9 cellular contexts compared by ENCODE assay signal in the genomic region with DNA sequence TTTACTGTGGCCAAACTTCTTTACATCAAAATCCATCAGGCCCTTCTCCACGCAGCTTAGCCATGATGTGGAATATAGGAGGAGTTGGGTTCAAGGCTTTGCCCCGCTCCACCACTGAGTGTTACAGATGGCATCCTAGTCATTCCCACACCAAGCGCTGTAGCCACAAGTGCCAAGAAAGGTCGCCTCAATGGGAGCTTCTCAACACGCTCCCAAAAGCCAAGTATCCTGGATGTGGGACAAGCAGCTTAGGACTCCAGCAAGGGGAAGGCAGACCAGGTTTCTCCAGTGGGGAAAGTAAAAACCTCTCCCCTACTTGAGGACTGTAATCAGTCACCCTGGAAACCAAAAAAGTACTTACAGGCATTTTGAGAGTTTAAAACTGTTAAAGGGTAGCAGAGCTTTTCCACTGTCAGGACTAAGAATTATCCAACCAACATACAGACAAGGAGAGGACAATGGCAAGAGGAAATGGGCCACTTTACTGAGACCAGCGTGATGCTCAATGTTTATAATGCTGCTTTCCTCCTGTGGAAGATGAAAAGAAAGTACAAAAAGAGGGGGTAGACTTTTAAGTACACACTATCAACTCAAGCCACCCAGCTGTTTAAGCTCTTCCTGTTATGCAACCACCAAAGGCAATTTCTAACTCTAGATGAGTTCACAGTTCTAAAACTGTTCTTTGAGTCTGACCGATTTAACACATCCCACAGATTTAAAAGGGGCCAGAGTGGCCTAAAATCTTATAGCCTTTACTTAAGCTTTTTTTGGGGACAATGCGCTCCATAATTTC.
DNase-seq lines count a peak whose midpoint lies in the region; ATAC-seq and TF ChIP-seq lines count a peak whose summit lies in the region.
"Had no signal": no experiment of that assay in that cellular context is flagged by ENCODE, and none has a peak within 500 bp of the region (broad histone marks: within the 10 kb centered on the region; RNA-seq: fewer than 3 reads in every experiment).

No MANE protein-coding gene starts in this region.

- H3K4me3 ChIP-seq in iPS-18a (ENCODE audit: low read length) (peak overlapping the region; percentile 57), transverse colon (no peak overlapping the region), brain microvascular endothelial cell (ENCODE audit: low read depth, low read length) (no peak overlapping the region)

- CTCF ChIA-PET in activated naive CD4-positive, alpha-beta T cell treated with anti-CD3 and anti-CD28 coated beads, Interleukin-2, amount 10 ng/mL, durations not matched to agents 7 days and 5 days (lab: Charles Lee): interaction anchor here (1.0 to 1.6 kb wide), 6 partner anchors 11 to 401 kb away, joined by 3 to 15 read pairs (median 3); no protein-coding TSS in a partner anchor
- CTCF ChIA-PET in activated CD8-positive, alpha-beta T cell treated with anti-CD3 and anti-CD28 coated beads, Interleukin-2, amount 10 ng/mL, durations not matched to agents 7 days and 5 days (lab: Charles Lee): interaction anchor here (0.7 to 5.1 kb wide), 10 partner anchors 10 to 400 kb away, joined by 3 to 38 read pairs (median 4); no protein-coding TSS in a partner anchor

- H3K27ac ChIP-seq in iPS-18a (ENCODE audit: low read length): no peak overlapping the region
- peak overlapping the region in 3 of 4 donors; percentile 29 to 38 (median 33) for H3K27ac ChIP-seq in transverse colon
- no peak overlapping the region for H3K27ac ChIP-seq in brain microvascular endothelial cell

- H3K4me1 ChIP-seq in iPS-18a (ENCODE audit: control insufficient read depth, low read depth, low read length) (peaks cover 40% of the 10 kb centered on the region), transverse colon (no peaks in the 10 kb centered on the region)

- H3K27me3 ChIP-seq in iPS-18a (ENCODE audit: control insufficient read depth, insufficient read depth, low read length): no peaks in the 10 kb centered on the region
- H3K27me3 ChIP-seq in transverse colon: no peaks in the 10 kb centered on the region
- H3K27me3 ChIP-seq in brain microvascular endothelial cell (replicated peaks): no peaks in the 10 kb centered on the region

- TF ChIP-seq POLR2A in transverse colon (IDR thresholded peaks at IDR 0.05): no peak

- peaks cover 5% of the 10 kb centered on the region for H3K9me3 Mint-ChIP-seq in activated naive CD4-positive, alpha-beta T cell treated with anti-CD3 and anti-CD28 coated beads, Interleukin-2, amount 10 ng/mL, durations not matched to agents 7 days and 5 days
- no peaks in the 10 kb centered on the region for H3K9me3 Mint-ChIP-seq in activated CD8-positive, alpha-beta T cell treated with anti-CD3 and anti-CD28 coated beads, Interleukin-2, amount 10 ng/mL, durations not matched to agents 7 days and 5 days (ENCODE audit: insufficient read depth)

- peak overlapping the region; percentile 33 for H3K4me3 Mint-ChIP-seq in activated naive CD4-positive, alpha-beta T cell treated with anti-CD3 and anti-CD28 coated beads, Interleukin-2, amount 10 ng/mL, durations not matched to agents 7 days and 5 days
- H3K4me3 Mint-ChIP-seq in activated CD8-positive, alpha-beta T cell treated with anti-CD3 and anti-CD28 coated beads, Interleukin-2, amount 10 ng/mL, durations not matched to agents 7 days and 5 days: peak overlapping the region; percentile 55
- H3K4me3 Mint-ChIP-seq: natural killer cell had no signal

- H3K9ac ChIP-seq in iPS-18a (ENCODE audit: low read length): no peak overlapping the region

- TF ChIP-seq CTCF in transverse colon (IDR thresholded peaks at IDR 0.05): no peak
- TF ChIP-seq CTCF in brain microvascular endothelial cell (IDR thresholded peaks at IDR 0.05; ENCODE audit: low read depth, low read length, missing control alignments): no peak

- H3K36me3 ChIP-seq in iPS-18a (ENCODE audit: control insufficient read depth, low read depth, low read length) (no peaks in the 10 kb centered on the region), transverse colon (no peaks in the 10 kb centered on the region), brain microvascular endothelial cell (replicated peaks) (peaks cover 2% of the 10 kb centered on the region)

- ATAC-seq in activated CD8-positive, alpha-beta T cell treated with anti-CD3 and anti-CD28 coated beads, Interleukin-2, amount 10 ng/mL, durations not matched to agents 7 days and 5 days: peak; percentile 84
- ATAC-seq in GM21526 (IDR thresholded peaks at IDR 0.05; ENCODE audit: low FRiP score, unreplicated experiment): no peak

- H3K27ac Mint-ChIP-seq in activated naive CD4-positive, alpha-beta T cell treated with anti-CD3 and anti-CD28 coated beads, Interleukin-2, amount 10 ng/mL, durations not matched to agents 7 days and 5 days: peak overlapping the region; percentile 93
- peak overlapping the region; percentile 76 for H3K27ac Mint-ChIP-seq in activated CD8-positive, alpha-beta T cell treated with anti-CD3 and anti-CD28 coated beads, Interleukin-2, amount 10 ng/mL, durations not matched to agents 7 days and 5 days
- H3K27ac Mint-ChIP-seq: natural killer cell had no signal

- H3K4me1 Mint-ChIP-seq in activated naive CD4-positive, alpha-beta T cell treated with anti-CD3 and anti-CD28 coated beads, Interleukin-2, amount 10 ng/mL, durations not matched to agents 7 days and 5 days: peaks cover 66% of the 10 kb centered on the region
- peaks cover 21% of the 10 kb centered on the region for H3K4me1 Mint-ChIP-seq in activated CD8-positive, alpha-beta T cell treated with anti-CD3 and anti-CD28 coated beads, Interleukin-2, amount 10 ng/mL, durations not matched to agents 7 days and 5 days (ENCODE audit: low read depth)

- in situ Hi-C loops in transverse colon (cut with MboI; ENCODE audit: low pct_ligation_motif_present in 1 of 4, low pct_unique_long_range_greater_than_20kb in 1 of 4, low sequenced_read_pairs in 3 of 4): no loop called here
- in situ Hi-C loops in brain microvascular endothelial cell (cut with HindIII; ENCODE audit: low pct_ligation_motif_present, low sequenced_read_pairs): no loop called here

- DNase-seq in activated naive CD4-positive, alpha-beta T cell treated with anti-CD3 and anti-CD28 coated beads, Interleukin-2, amount 10 ng/mL, durations not matched to agents 7 days and 5 days: no peak
- no peak for DNase-seq in activated naive CD4-positive, alpha-beta T cell treated with Interleukin-2 at 50 U/mL for 16 hours
- DNase-seq in activated CD8-positive, alpha-beta T cell treated with anti-CD3 and anti-CD28 coated beads, Interleukin-2, amount 10 ng/mL, durations not matched to agents 7 days and 5 days: no peak
- DNase-seq in transverse colon: no peak
- no peak for DNase-seq in activated gamma-delta T cell treated with Interleukin-2 at 50 U/mL for 16 hours
- DNase-seq in brain microvascular endothelial cell: no peak
- DNase-seq: natural killer cell had no signal

- POLR2A ChIA-PET in activated CD8-positive, alpha-beta T cell treated with anti-CD3 and anti-CD28 coated beads, Interleukin-2, amount 10 ng/mL, durations not matched to agents 7 days and 5 days (lab: Charles Lee): interaction anchor here (1.2 kb wide), 1 partner anchor 400 kb away, joined by 3 read pairs; no protein-coding TSS in a partner anchor

- WGBS in transverse colon (ENCODE audit: low coverage in 1 of 2), 2 donors: 50 to 86% methylated on average over 3 to 8 of the region's 8 CpGs

- no peaks in the 10 kb centered on the region for H3K27me3 Mint-ChIP-seq in activated naive CD4-positive, alpha-beta T cell treated with anti-CD3 and anti-CD28 coated beads, Interleukin-2, amount 10 ng/mL, durations not matched to agents 7 days and 5 days
- H3K27me3 Mint-ChIP-seq in activated CD8-positive, alpha-beta T cell treated with anti-CD3 and anti-CD28 coated beads, Interleukin-2, amount 10 ng/mL, durations not matched to agents 7 days and 5 days (ENCODE audit: low read depth): no peaks in the 10 kb centered on the region

- no peaks in the 10 kb centered on the region for H3K9me3 ChIP-seq in iPS-18a (ENCODE audit: control insufficient read depth, low read depth, low read length)
- peaks cover 0 to 15% of the 10 kb centered on the region in 2 donors for H3K9me3 ChIP-seq in transverse colon

- intact Hi-C loops in transverse colon (cut with DNase I; ENCODE audit: low total_unique reads): no loop called here

- H3K36me3 Mint-ChIP-seq in activated naive CD4-positive, alpha-beta T cell treated with anti-CD3 and anti-CD28 coated beads, Interleukin-2, amount 10 ng/mL, durations not matched to agents 7 days and 5 days: peaks cover 53% of the 10 kb centered on the region
- peaks cover 37% of the 10 kb centered on the region for H3K36me3 Mint-ChIP-seq in activated CD8-positive, alpha-beta T cell treated with anti-CD3 and anti-CD28 coated beads, Interleukin-2, amount 10 ng/mL, durations not matched to agents 7 days and 5 days (ENCODE audit: low read depth)

- TF ChIP-seq EP300 in transverse colon (IDR thresholded peaks at IDR 0.05; ENCODE audit: low read depth): no peak

Comparison
In these comparisons a context has a peak if more than half of its experiments do, and no peak if none do; other contexts are left out.
1. H3K27ac ChIP-seq: peak in transverse colon (3 of 4); none in iPS-18a (single experiment) and brain microvascular endothelial cell (single experiment).